In the genomic region with DNA sequence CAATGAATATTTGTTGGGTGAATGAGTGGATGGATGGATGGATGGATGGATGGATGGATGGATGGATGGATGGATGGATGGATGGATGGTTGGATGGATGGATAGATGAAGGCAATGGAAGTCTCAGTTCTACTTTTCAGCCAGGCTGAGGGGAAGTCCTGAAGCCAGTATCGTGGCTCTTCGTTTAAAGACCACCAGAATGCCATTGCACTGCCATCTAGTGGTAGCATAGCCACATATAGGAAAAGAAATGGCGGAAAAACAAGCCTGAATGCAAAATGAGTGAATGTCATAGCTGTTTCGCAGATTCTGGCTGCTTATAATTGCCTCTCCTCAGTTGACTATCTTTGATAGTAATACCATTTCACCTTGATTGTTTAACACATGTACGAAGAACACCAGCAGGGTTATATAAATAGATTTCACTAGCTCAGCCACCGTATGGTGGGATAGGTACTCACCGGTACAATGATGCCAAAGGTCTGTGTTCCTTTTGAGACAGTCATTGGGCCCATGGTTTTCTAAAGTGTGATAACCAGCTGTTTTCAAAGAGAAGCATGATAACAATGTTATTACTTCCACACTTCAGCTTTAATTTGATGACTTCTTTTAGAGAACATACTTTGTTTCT, we compare ENCODE assay signal across 8 cellular contexts.
DNase-seq lines count a peak whose midpoint lies in the region; ATAC-seq and TF ChIP-seq lines count a peak whose summit lies in the region.

No MANE protein-coding gene starts in this region.

- peak; percentile 77 for ATAC-seq in HG02588 (IDR thresholded peaks at IDR 0.05; ENCODE audit: unreplicated experiment)

- no peaks in the 10 kb centered on the region for H3K9me3 ChIP-seq in breast epithelium

- H3K27me3 ChIP-seq in breast epithelium (no peaks in the 10 kb centered on the region), kidney epithelial cell (ENCODE audit: control insufficient read depth, insufficient read depth, low read length) (no peaks in the 10 kb centered on the region)

- H3K27ac ChIP-seq in breast epithelium, result no peak overlapping the region

- H3K4me3 ChIP-seq in breast epithelium (no peak overlapping the region), kidney epithelial cell (ENCODE audit: low read depth, low read length) (no peak overlapping the region)

- TF ChIP-seq CTCF in breast epithelium (IDR thresholded peaks at IDR 0.05), result peak in 2 of 3 donors; percentile 49 to 64
- TF ChIP-seq CTCF in kidney epithelial cell (IDR thresholded peaks at IDR 0.05; ENCODE audit: insufficient read depth, low read length, poor library complexity, severe bottlenecking), result peak; percentile 79

- intact Hi-C loops in breast epithelium (cut with DNase I; ENCODE audit: low total_unique reads), result loop anchor here (10.0 kb wide), 1 partner anchor 1525 kb away; no protein-coding TSS in a partner anchor

- no peaks in the 10 kb centered on the region for H3K36me3 ChIP-seq in breast epithelium
- no peaks in the 10 kb centered on the region for H3K36me3 ChIP-seq in kidney epithelial cell (ENCODE audit: control insufficient read depth, insufficient read depth, low read length)

- no peaks in the 10 kb centered on the region for H3K4me1 ChIP-seq in breast epithelium

- DNase-seq in activated CD4-positive, alpha-beta T cell treated with anti-CD3 and anti-CD28 coated beads for 24 hours (ENCODE audit: low read depth in 2 of 2), result peak; percentile 17 to 38
- DNase-seq in activated CD4-positive, alpha-beta T cell treated with anti-CD3 and anti-CD28 coated beads for 1 hour, result no peak
- DNase-seq in NCI-H146 (lab: John Stamatoyannopoulos, UW) (peak; percentile 89), T-helper 1 cell (peak in 3 of 5 donors; percentile 16 to 37 (median 23)), breast epithelium (ENCODE audit: low spot score in 2 of 2) (no peak), kidney epithelial cell (ENCODE audit: low read depth) (no peak)
- peak; percentile 13 to 35 (median 19) for DNase-seq in stimulated activated CD4-positive, alpha-beta T cell treated with anti-CD3 and anti-CD28 coated beads, TNF-alpha, amount 100 ng/mL, for 24 hours (ENCODE audit: low read depth in 3 of 3)

- TF ChIP-seq POLR2A in breast epithelium (IDR thresholded peaks at IDR 0.05), result no peak

Comparison
In these comparisons a context has a peak if more than half of its experiments do, and no peak if none do; other contexts are left out.
1. DNase-seq: peak in activated CD4-positive, alpha-beta T cell treated with anti-CD3 and anti-CD28 coated beads for 24 hours (2 of 2), NCI-H146 (single experiment), T-helper 1 cell (3 of 5) and stimulated activated CD4-positive, alpha-beta T cell treated with anti-CD3 and anti-CD28 coated beads, TNF-alpha, amount 100 ng/mL, for 24 hours (3 of 3); none in activated CD4-positive, alpha-beta T cell treated with anti-CD3 and anti-CD28 coated beads for 1 hour (single experiment), breast epithelium (0 of 2) and kidney epithelial cell (single experiment).